In the genomic region with DNA sequence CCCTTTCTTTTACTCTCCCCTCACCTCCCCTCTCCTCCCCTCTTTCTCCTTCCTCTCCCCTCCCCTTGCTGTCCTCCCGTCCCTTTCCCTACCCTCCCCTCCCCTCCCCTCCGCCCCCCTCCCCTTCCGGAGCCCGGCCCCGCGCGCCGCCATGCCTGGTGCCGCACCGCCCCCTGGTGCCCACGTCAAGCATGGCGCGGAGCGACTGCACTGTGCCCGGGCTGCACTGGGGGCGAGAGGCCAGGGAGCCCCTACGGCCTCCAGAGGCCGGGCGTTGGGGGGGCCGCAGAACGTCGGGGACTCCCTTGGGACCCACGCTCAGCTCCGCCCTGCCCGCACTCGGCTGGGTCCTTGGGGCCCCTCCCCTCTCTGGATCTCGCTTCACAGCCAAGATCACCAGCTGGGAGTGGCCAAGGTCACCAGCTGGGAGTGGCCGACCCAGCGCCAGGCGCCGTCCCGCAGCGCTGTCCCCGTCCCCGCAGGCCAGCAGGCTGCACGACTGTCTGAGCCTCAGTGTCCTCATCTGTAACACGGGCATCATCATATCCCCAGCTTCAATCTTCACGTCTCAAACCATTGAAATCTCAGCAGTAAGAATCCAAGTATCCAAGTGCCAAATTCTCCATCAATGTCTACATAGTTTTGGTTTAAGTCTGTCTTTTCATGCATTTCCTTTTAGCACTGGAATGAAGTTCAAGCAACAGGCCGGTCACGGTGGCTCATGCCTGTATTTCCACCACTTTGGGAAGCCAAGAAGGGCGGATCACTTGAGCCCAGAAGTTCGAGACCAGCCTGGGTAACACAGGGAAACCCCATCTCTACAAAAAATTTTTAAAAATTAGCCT, we compare ENCODE assay signal across 8 cellular contexts. TPM values are rescaled to one million over a fixed set of nuclear protein-coding genes. Genes with fewer than 3 reads are reported as not detected.
DNase-seq lines count a peak whose midpoint lies in the region; ATAC-seq and TF ChIP-seq lines count a peak whose summit lies in the region.

No MANE protein-coding gene starts in this region.

- H3K4me3 ChIP-seq in H7 (ENCODE audit: insufficient read depth, low read depth, low read length) (peak overlapping the region; percentile 71), breast epithelium (peak overlapping the region; percentile 41 to 68 (median 64))

- H3K4me3 Mint-ChIP-seq in WTC11 (peak overlapping the region; percentile 75), immature natural killer cell (peak overlapping the region; percentile 70 to 93 (median 82))

- H3K27ac Mint-ChIP-seq in WTC11 (no peak overlapping the region), immature natural killer cell (peak overlapping the region in 2 of 6 donors; percentile 41 to 57)

- H3K36me3 ChIP-seq in H7 (replicated peaks; ENCODE audit: control insufficient read depth, insufficient read depth, low read length) (no peaks in the 10 kb centered on the region), breast epithelium (no peaks in the 10 kb centered on the region)

- H3K36me3 Mint-ChIP-seq in WTC11 (no peaks in the 10 kb centered on the region), immature natural killer cell (no peaks in the 10 kb centered on the region)

- TF ChIP-seq POLR2A in breast epithelium (IDR thresholded peaks at IDR 0.05), result no peak

- POLR2A ChIA-PET in WTC11 (lab: Charles Lee), result interaction anchor here (1.2 kb wide), 1 partner anchor 92 kb away, joined by 3 read pairs; no protein-coding TSS in a partner anchor

- peaks cover 8% of the 10 kb centered on the region; the same call in 1 of the 2 replicates for H3K27me3 Mint-ChIP-seq in WTC11 (ENCODE audit: low read depth)
- H3K27me3 Mint-ChIP-seq in immature natural killer cell (ENCODE audit: low read depth in 3 of 3), result peaks cover 0 to 4% (median 2%) of the 10 kb centered on the region in 3 donors

- H3K9me3 Mint-ChIP-seq in WTC11, result no peaks in the 10 kb centered on the region
- no peaks in the 10 kb centered on the region for H3K9me3 Mint-ChIP-seq in immature natural killer cell

- TF ChIP-seq CTCF in WTC11 (IDR thresholded peaks at IDR 0.05), result peak; percentile 70
- TF ChIP-seq CTCF in breast epithelium (IDR thresholded peaks at IDR 0.05), result peak; percentile 13 to 51 (median 50)

- peak; percentile 74 for ATAC-seq in WTC11
- no peak for ATAC-seq in HG02870 (IDR thresholded peaks at IDR 0.05; ENCODE audit: unreplicated experiment)

- CTCF ChIA-PET in WTC11 (lab: Charles Lee), result interaction anchor here (0.6 to 6.5 kb wide), 27 partner anchors 8 to 888 kb away, joined by 3 to 106 read pairs (median 3); a partner anchor contains a TSS

- H3K4me1 Mint-ChIP-seq in WTC11 (peaks cover 26% of the 10 kb centered on the region), immature natural killer cell (peaks cover 9 to 16% of the 10 kb centered on the region in 2 donors)

- H3K4me1 ChIP-seq in breast epithelium, result no peaks in the 10 kb centered on the region

- DNase-seq in COR-L47 (lab: John Stamatoyannopoulos, UW), result peak; percentile 69
- peak; percentile 98 for DNase-seq in H7
- peak; percentile 40 to 72 for DNase-seq in NCI-H1930 (lab: John Stamatoyannopoulos, UW)
- peak; percentile 89 for DNase-seq in WTC11 (ENCODE audit: low spot score)
- peak; percentile 51 to 65 for DNase-seq in breast epithelium (ENCODE audit: low spot score in 2 of 2)
- DNase-seq in immature natural killer cell, result peak; percentile 56 to 65 (median 59)
- peak; percentile 58 to 75 for DNase-seq in stimulated activated CD4-positive, alpha-beta T cell treated with anti-CD3 and anti-CD28 coated beads, Interleukin-12 subunit alpha, Interleukin-12 subunit beta, amount 100 ng/mL, for 24 hours (ENCODE audit: low read depth in 2 of 2)

- H3K9me3 ChIP-seq in breast epithelium, result no peaks in the 10 kb centered on the region

- peaks cover 2% of the 10 kb centered on the region; the same call in 1 of the 2 replicates for H3K27me3 ChIP-seq in H7 (ENCODE audit: control insufficient read depth, insufficient read depth, low read length)
- H3K27me3 ChIP-seq in breast epithelium, result no peaks in the 10 kb centered on the region

- intact Hi-C loops in breast epithelium (cut with DNase I; ENCODE audit: low total_unique reads), result no loop called here

- H3K27ac ChIP-seq in breast epithelium, result peak overlapping the region; percentile 54 to 64

TF ChIP-seq in WTC11, 78 proteins besides CTCF, POLR2A, EP300 and RAD21:
- TF ChIP-seq NR1H2 (CRISPR knock-in tag; IDR thresholded peaks at IDR 0.05) (no peak), ZNF423 (CRISPR knock-in tag; IDR thresholded peaks at IDR 0.05) (peak; percentile 73), TEAD4 (CRISPR knock-in tag; IDR thresholded peaks at IDR 0.05) (no peak), SP1 (CRISPR knock-in tag; conservative IDR thresholded peaks at IDR 0.05) (peak; percentile 65), ZNF121 (CRISPR knock-in tag; IDR thresholded peaks at IDR 0.05) (peak; percentile 95), FOXP1 (CRISPR knock-in tag; IDR thresholded peaks at IDR 0.05; ENCODE audit: borderline replicate concordance) (peak; percentile 63; the same call in 1 of the 2 replicates), ZBTB21 (CRISPR knock-in tag; IDR thresholded peaks at IDR 0.05; ENCODE audit: borderline replicate concordance) (peak; percentile 74; the same call in 1 of the 2 replicates), OVOL2 (CRISPR knock-in tag; IDR thresholded peaks at IDR 0.05; ENCODE audit: borderline replicate concordance) (no peak), TP53 (CRISPR knock-in tag; IDR thresholded peaks at IDR 0.05) (0 out of 2 replicates have a peak, but pooled peaks have one; percentile 60), JUN (CRISPR knock-in tag; IDR thresholded peaks at IDR 0.05) (no peak), TEAD1 (CRISPR knock-in tag; IDR thresholded peaks at IDR 0.05) (0 out of 2 replicates have a peak, but pooled peaks have one; percentile 38), GTF2I (CRISPR knock-in tag; conservative IDR thresholded peaks at IDR 0.05) (peak; percentile 4; the same call in 1 of the 2 replicates), ZNF138 (CRISPR knock-in tag; conservative IDR thresholded peaks at IDR 0.05) (0 out of 2 replicates have a peak, but pooled peaks have one; percentile 71), FOXK1 (CRISPR knock-in tag; IDR thresholded peaks at IDR 0.05) (no peak)
- TF ChIP-seq, protein P1, sequence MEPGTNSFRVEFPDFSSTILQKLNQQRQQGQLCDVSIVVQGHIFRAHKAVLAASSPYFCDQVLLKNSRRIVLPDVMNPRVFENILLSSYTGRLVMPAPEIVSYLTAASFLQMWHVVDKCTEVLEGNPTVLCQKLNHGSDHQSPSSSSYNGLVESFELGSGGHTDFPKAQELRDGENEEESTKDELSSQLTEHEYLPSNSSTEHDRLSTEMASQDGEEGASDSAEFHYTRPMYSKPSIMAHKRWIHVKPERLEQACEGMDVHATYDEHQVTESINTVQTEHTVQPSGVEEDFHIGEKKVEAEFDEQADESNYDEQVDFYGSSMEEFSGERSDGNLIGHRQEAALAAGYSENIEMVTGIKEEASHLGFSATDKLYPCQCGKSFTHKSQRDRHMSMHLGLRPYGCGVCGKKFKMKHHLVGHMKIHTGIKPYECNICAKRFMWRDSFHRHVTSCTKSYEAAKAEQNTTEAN (CRISPR knock-in tag; IDR thresholded peaks at IDR 0.05), result 0 out of 2 replicates have a peak, but pooled peaks have one; percentile 40
- TF ChIP-seq, protein P2, sequence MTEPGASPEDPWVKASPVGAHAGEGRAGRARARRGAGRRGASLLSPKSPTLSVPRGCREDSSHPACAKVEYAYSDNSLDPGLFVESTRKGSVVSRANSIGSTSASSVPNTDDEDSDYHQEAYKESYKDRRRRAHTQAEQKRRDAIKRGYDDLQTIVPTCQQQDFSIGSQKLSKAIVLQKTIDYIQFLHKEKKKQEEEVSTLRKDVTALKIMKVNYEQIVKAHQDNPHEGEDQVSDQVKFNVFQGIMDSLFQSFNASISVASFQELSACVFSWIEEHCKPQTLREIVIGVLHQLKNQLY (CRISPR knock-in tag; IDR thresholded peaks at IDR 0.05), result no peak
- TF ChIP-seq, protein P3, sequence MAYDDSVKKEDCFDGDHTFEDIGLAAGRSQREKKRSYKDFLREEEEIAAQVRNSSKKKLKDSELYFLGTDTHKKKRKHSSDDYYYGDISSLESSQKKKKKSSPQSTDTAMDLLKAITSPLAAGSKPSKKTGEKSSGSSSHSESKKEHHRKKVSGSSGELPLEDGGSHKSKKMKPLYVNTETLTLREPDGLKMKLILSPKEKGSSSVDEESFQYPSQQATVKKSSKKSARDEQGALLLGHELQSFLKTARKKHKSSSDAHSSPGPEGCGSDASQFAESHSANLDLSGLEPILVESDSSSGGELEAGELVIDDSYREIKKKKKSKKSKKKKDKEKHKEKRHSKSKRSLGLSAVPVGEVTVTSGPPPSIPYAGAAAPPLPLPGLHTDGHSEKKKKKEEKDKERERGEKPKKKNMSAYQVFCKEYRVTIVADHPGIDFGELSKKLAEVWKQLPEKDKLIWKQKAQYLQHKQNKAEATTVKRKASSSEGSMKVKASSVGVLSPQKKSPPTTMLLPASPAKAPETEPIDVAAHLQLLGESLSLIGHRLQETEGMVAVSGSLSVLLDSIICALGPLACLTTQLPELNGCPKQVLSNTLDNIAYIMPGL (CRISPR knock-in tag; IDR thresholded peaks at IDR 0.05), result 0 out of 2 replicates have a peak, but pooled peaks have one; percentile 56
- TF ChIP-seq, protein P4, sequence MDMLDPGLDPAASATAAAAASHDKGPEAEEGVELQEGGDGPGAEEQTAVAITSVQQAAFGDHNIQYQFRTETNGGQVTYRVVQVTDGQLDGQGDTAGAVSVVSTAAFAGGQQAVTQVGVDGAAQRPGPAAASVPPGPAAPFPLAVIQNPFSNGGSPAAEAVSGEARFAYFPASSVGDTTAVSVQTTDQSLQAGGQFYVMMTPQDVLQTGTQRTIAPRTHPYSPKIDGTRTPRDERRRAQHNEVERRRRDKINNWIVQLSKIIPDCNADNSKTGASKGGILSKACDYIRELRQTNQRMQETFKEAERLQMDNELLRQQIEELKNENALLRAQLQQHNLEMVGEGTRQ (CRISPR knock-in tag; IDR thresholded peaks at IDR 0.05), result 0 out of 2 replicates have a peak, but pooled peaks have one; percentile 19

RNA-seq across cellular contexts. Expression of a gene that starts 42.5 kb away (rescaled TPM):
- total RNA-seq in H7 (2014; rRNA removed; shearing (Covaris generic)), result 33.9 and 38.1 TPM in 2 replicates
- 20.3 to 24.2 TPM (median 22.0 TPM) in 3 replicates for total RNA-seq in WTC11 (2021)
- 10 to 100 TPM; 32.1 to 49.0 (median 39.8) TPM for total RNA-seq in breast epithelium
- 10 to 100 TPM; 20.8 to 36.0 (median 31.5) TPM for polyA plus RNA-seq in immature natural killer cell

RNA-seq across cellular contexts. Expression of a gene that starts 50.2 kb away (rescaled TPM):
- total RNA-seq in H7 (2014; rRNA removed; shearing (Covaris generic)), result 196 and 207 TPM in 2 replicates
- 142 to 155 TPM (median 152 TPM) in 3 replicates for total RNA-seq in WTC11 (2021)
- 1 to 10 TPM; 5.4 to 9.8 (median 6.7) TPM for total RNA-seq in breast epithelium
- 10 to 100 TPM; 14.9 to 24.8 (median 19.5) TPM for polyA plus RNA-seq in immature natural killer cell

Comparison
In these comparisons a context has a peak if more than half of its experiments do, and no peak if none do; other contexts are left out.
1. RNA of a gene that starts 50.2 kb away (total RNA-seq): 196 to 207 TPM in H7 and 142 to 155 TPM in WTC11; 5.4 to 9.8 TPM in breast epithelium; every median in the first group is over 10 times any median in the second.
2. Peak in every context shown above with its lines, with median percentiles within 50 percentile points of each other: DNase-seq.